1 cellular context compared by ENCODE assay signal in genomic region chr13:49185264-49185663, GRCh38.
A peak's percentile ranks its signal among the peaks of the same experiment; 100 is the strongest.
TF ChIP-seq lines count a peak whose summit lies in the region.

No MANE protein-coding gene starts in this region.

TF ChIP-seq in GM12878, 131 proteins besides CTCF, POLR2A, EP300 and RAD21:
- TF ChIP-seq MEF2A (IDR thresholded peaks at IDR 0.05; ENCODE audit: insufficient read depth, low read depth, low read length) (no peak), NFIC (IDR thresholded peaks at IDR 0.05; ENCODE audit: low read depth, low read length) (peak; percentile 28; the same call in 1 of the 2 replicates), BCL11A (IDR thresholded peaks at IDR 0.05; ENCODE audit: low read depth, low read length) (0 out of 2 replicates have a peak, but pooled peaks have one; percentile 19), RUNX3 (IDR thresholded peaks at IDR 0.05; ENCODE audit: low read length) (peak; percentile 42; the same call in 1 of the 2 replicates), EED (IDR thresholded peaks at IDR 0.05; ENCODE audit: low read depth) (0 out of 2 replicates have a peak, but pooled peaks have one; percentile 30), JUNB (IDR thresholded peaks at IDR 0.05) (0 out of 2 replicates have a peak, but pooled peaks have one; percentile 27), POU2F2 (IDR thresholded peaks at IDR 0.05; ENCODE audit: borderline replicate concordance, low read depth, low read length) (no peak), IKZF1 (conservative IDR thresholded peaks at IDR 0.05) (0 out of 2 replicates have a peak, but pooled peaks have one; percentile 11), IKZF2 (IDR thresholded peaks at IDR 0.05) (peak in 1 of 2 experiments; percentile 42; a peak in 1 of 4 replicates), RAD51 (IDR thresholded peaks at IDR 0.05) (no peak)
- TF ChIP-seq, protein P1, sequence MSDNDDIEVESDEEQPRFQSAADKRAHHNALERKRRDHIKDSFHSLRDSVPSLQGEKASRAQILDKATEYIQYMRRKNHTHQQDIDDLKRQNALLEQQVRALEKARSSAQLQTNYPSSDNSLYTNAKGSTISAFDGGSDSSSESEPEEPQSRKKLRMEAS (IDR thresholded peaks at IDR 0.05; ENCODE audit: low read depth, low read length): no peak
